ENCODE assay signal across 12 cellular contexts in genomic region chr15:72554471-72555425, GRCh38.
DNase-seq lines count a peak whose midpoint lies in the region; ATAC-seq and TF ChIP-seq lines count a peak whose summit lies in the region.
"Had no signal": no experiment of that assay in that cellular context is flagged by ENCODE, and none has a peak within 500 bp of the region (broad histone marks: within the 10 kb centered on the region; RNA-seq: fewer than 3 reads in every experiment).

No MANE protein-coding gene starts in this region.

- peaks cover 4% of the 10 kb centered on the region for H3K4me1 ChIP-seq in foreskin keratinocyte
- H3K4me1 ChIP-seq: upper lobe of right lung had no signal

- no peaks in the 10 kb centered on the region for H3K27me3 Mint-ChIP-seq in activated T-helper 2 cell treated with anti-CD3 and anti-CD28 coated beads, Interferon-gamma antibody, Interleukin-2, Interleukin-4, amounts not matched to agents 10 μg/mL and 5 μg/mL and 100 μg/mL, durations not matched to agents 14 hours and 24 hours and 36 hours (ENCODE audit: low read depth)
- H3K27me3 Mint-ChIP-seq in stimulated activated memory B cell treated with anti-CD40 and anti-IgM and Interleukin-4, amounts not matched to agents 10 μg/mL and 1 μg/mL and 100 μg/mL, for 72 hours: no peaks in the 10 kb centered on the region

- TF ChIP-seq CTCF in foreskin keratinocyte (conservative IDR thresholded peaks at IDR 0.05): no peak

- intact Hi-C loops in activated T-helper 2 cell treated with anti-CD3 and anti-CD28 coated beads, Interferon-gamma antibody, Interleukin-2, Interleukin-4, amounts not matched to agents 10 μg/mL and 5 μg/mL and 100 μg/mL, durations not matched to agents 14 hours and 24 hours and 36 hours (cut with micrococcal nuclease): no loop called here

- no peaks in the 10 kb centered on the region for H3K9me3 Mint-ChIP-seq in activated T-helper 2 cell treated with anti-CD3 and anti-CD28 coated beads, Interferon-gamma antibody, Interleukin-2, Interleukin-4, amounts not matched to agents 10 μg/mL and 5 μg/mL and 100 μg/mL, durations not matched to agents 14 hours and 24 hours and 36 hours
- H3K9me3 Mint-ChIP-seq in stimulated activated memory B cell treated with anti-CD40 and anti-IgM and Interleukin-4, amounts not matched to agents 10 μg/mL and 1 μg/mL and 100 μg/mL, for 72 hours: no peaks in the 10 kb centered on the region

- no peaks in the 10 kb centered on the region for H3K27me3 ChIP-seq in foreskin keratinocyte
- H3K27me3 ChIP-seq: gastrocnemius medialis, upper lobe of right lung had no signal

- peak overlapping the region; percentile 65 for H3K27ac ChIP-seq in foreskin keratinocyte
- H3K27ac ChIP-seq: 22Rv1, gastrocnemius medialis, upper lobe of right lung had no signal

- ATAC-seq in foreskin keratinocyte (peak; percentile 96), HG03025 (IDR thresholded peaks at IDR 0.05; ENCODE audit: low FRiP score, unreplicated experiment) (no peak)
- no peak for ATAC-seq in stimulated activated memory B cell treated with anti-CD40 and anti-IgM and Interleukin-4, amounts not matched to agents 10 μg/mL and 1 μg/mL and 100 μg/mL, for 72 hours
- ATAC-seq: gastrocnemius medialis, upper lobe of right lung had no signal

- H3K4me3 Mint-ChIP-seq in activated T-helper 2 cell treated with anti-CD3 and anti-CD28 coated beads, Interferon-gamma antibody, Interleukin-2, Interleukin-4, amounts not matched to agents 10 μg/mL and 5 μg/mL and 100 μg/mL, durations not matched to agents 14 hours and 24 hours and 36 hours (ENCODE audit: low read depth): no peak overlapping the region
- H3K4me3 Mint-ChIP-seq in stimulated activated memory B cell treated with anti-CD40 and anti-IgM and Interleukin-4, amounts not matched to agents 10 μg/mL and 1 μg/mL and 100 μg/mL, for 72 hours: no peak overlapping the region

- peak; percentile 10 for DNase-seq in activated CD4-positive, CD25-positive, alpha-beta regulatory T cell treated with anti-CD3 and anti-CD28 coated beads, Interleukin-2, amount 50 U/mL, for 16 hours (ENCODE audit: low read depth, low spot score)
- no peak for DNase-seq in activated CD4-positive, CD25-positive, alpha-beta regulatory T cell (lab: John Stamatoyannopoulos, UW)
- no peak for DNase-seq in activated T-helper 2 cell treated with anti-CD3 and anti-CD28 coated beads, Interferon-gamma antibody, Interleukin-2, Interleukin-4, amounts not matched to agents 10 μg/mL and 5 μg/mL and 100 μg/mL, durations not matched to agents 14 hours and 24 hours and 36 hours (ENCODE audit: low spot score)
- DNase-seq in foreskin keratinocyte: peak; percentile 58 to 79
- peak; percentile 5 to 26 for DNase-seq in stimulated activated CD8-positive, alpha-beta memory T cell treated with anti-CD3 and anti-CD28 coated beads, Interleukin-7, amount 100 ng/mL, for 48 hours (ENCODE audit: extremely low read depth in 1 of 2, low read depth in 1 of 2)
- DNase-seq in NCI-H774 (lab: John Stamatoyannopoulos, UW): no peak
- DNase-seq: gastrocnemius medialis, NCI-H1436, upper lobe of right lung had no signal

- H3K4me1 Mint-ChIP-seq in activated T-helper 2 cell treated with anti-CD3 and anti-CD28 coated beads, Interferon-gamma antibody, Interleukin-2, Interleukin-4, amounts not matched to agents 10 μg/mL and 5 μg/mL and 100 μg/mL, durations not matched to agents 14 hours and 24 hours and 36 hours (ENCODE audit: low read depth): peaks cover 9% of the 10 kb centered on the region
- H3K4me1 Mint-ChIP-seq in stimulated activated memory B cell treated with anti-CD40 and anti-IgM and Interleukin-4, amounts not matched to agents 10 μg/mL and 1 μg/mL and 100 μg/mL, for 72 hours: peaks cover 18% of the 10 kb centered on the region

- peak overlapping the region; percentile 85 for H3K27ac Mint-ChIP-seq in activated T-helper 2 cell treated with anti-CD3 and anti-CD28 coated beads, Interferon-gamma antibody, Interleukin-2, Interleukin-4, amounts not matched to agents 10 μg/mL and 5 μg/mL and 100 μg/mL, durations not matched to agents 14 hours and 24 hours and 36 hours
- H3K27ac Mint-ChIP-seq in stimulated activated memory B cell treated with anti-CD40 and anti-IgM and Interleukin-4, amounts not matched to agents 10 μg/mL and 1 μg/mL and 100 μg/mL, for 72 hours: no peak overlapping the region

- H3K36me3 Mint-ChIP-seq in activated T-helper 2 cell treated with anti-CD3 and anti-CD28 coated beads, Interferon-gamma antibody, Interleukin-2, Interleukin-4, amounts not matched to agents 10 μg/mL and 5 μg/mL and 100 μg/mL, durations not matched to agents 14 hours and 24 hours and 36 hours (ENCODE audit: low read depth): peaks cover 34% of the 10 kb centered on the region
- H3K36me3 Mint-ChIP-seq in stimulated activated memory B cell treated with anti-CD40 and anti-IgM and Interleukin-4, amounts not matched to agents 10 μg/mL and 1 μg/mL and 100 μg/mL, for 72 hours: peaks cover 50% of the 10 kb centered on the region

Comparison
In these comparisons a context has a peak if more than half of its experiments do, and no peak if none do; other contexts are left out.
1. DNase-seq: peak in activated CD4-positive, CD25-positive, alpha-beta regulatory T cell treated with anti-CD3 and anti-CD28 coated beads, Interleukin-2, amount 50 U/mL, for 16 hours (single experiment), foreskin keratinocyte (2 of 2) and stimulated activated CD8-positive, alpha-beta memory T cell treated with anti-CD3 and anti-CD28 coated beads, Interleukin-7, amount 100 ng/mL, for 48 hours (2 of 2); none in activated CD4-positive, CD25-positive, alpha-beta regulatory T cell (0 of 4), activated T-helper 2 cell treated with anti-CD3 and anti-CD28 coated beads, Interferon-gamma antibody, Interleukin-2, Interleukin-4, amounts not matched to agents 10 μg/mL and 5 μg/mL and 100 μg/mL, durations not matched to agents 14 hours and 24 hours and 36 hours (single experiment) and NCI-H774 (single experiment).